ENCODE assay signal across 1 cellular context in genomic region chr17:50685691-50686493, GRCh38.
TF ChIP-seq lines count a peak whose summit lies in the region.

No MANE protein-coding gene starts in this region.

TF ChIP-seq in GM23338, 12 proteins besides CTCF, POLR2A, EP300 and RAD21 (continued from another document):
- no peak for TF ChIP-seq ZNF462 (CRISPR knock-in tag; IDR thresholded peaks at IDR 0.05)
- TF ChIP-seq CREB1 (CRISPR knock-in tag; IDR thresholded peaks at IDR 0.05; ENCODE audit: low read depth) = no peak
- no peak for TF ChIP-seq ZNF114 (CRISPR knock-in tag; IDR thresholded peaks at IDR 0.05)
- TF ChIP-seq STAT1 (IDR thresholded peaks at IDR 0.05; ENCODE audit: unreplicated experiment) = no peak
- TF ChIP-seq JUNB (IDR thresholded peaks at IDR 0.05; ENCODE audit: unreplicated experiment) = no peak
- no peak for TF ChIP-seq REST (IDR thresholded peaks at IDR 0.05; ENCODE audit: unreplicated experiment)
- no peak for TF ChIP-seq EZH2phosphoT487 (IDR thresholded peaks at IDR 0.05; ENCODE audit: unreplicated experiment)
- no peak for TF ChIP-seq POLR2AphosphoS5 (IDR thresholded peaks at IDR 0.05; ENCODE audit: low read depth)
- TF ChIP-seq ZNF331 (CRISPR knock-in tag; IDR thresholded peaks at IDR 0.05; ENCODE audit: low read depth) = no peak
- TF ChIP-seq NANOG (IDR thresholded peaks at IDR 0.05; ENCODE audit: borderline replicate concordance) = no peak
- TF ChIP-seq ETS1 (IDR thresholded peaks at IDR 0.05) = no peak
TF ChIP-seq in GM23338: peak in this region for 0.
